1 cellular context compared by ENCODE assay signal in the genomic region with DNA sequence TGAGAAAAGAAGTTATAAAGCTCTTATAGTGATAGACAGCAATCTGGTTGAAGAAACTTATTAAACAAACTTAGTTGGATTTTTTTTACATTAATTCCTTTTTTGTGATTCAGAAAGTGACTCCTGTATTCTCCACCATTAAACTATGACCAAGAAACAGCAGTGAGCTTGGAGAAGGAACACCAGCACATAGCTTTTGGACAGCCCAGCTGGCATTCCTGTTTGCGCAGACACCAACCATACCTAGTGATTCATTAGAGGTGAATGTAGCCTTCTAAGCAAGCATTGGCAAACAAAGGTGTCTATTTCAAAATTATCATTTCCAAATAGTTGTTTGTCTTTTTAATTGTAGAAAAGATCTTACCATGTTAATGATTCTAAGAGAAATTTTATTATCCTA.
TF ChIP-seq lines count a peak whose summit lies in the region.

No MANE protein-coding gene starts in this region.

TF ChIP-seq in HepG2, 621 proteins besides CTCF, POLR2A, EP300 and RAD21 (continued from another document):
- TF ChIP-seq, protein P1, sequence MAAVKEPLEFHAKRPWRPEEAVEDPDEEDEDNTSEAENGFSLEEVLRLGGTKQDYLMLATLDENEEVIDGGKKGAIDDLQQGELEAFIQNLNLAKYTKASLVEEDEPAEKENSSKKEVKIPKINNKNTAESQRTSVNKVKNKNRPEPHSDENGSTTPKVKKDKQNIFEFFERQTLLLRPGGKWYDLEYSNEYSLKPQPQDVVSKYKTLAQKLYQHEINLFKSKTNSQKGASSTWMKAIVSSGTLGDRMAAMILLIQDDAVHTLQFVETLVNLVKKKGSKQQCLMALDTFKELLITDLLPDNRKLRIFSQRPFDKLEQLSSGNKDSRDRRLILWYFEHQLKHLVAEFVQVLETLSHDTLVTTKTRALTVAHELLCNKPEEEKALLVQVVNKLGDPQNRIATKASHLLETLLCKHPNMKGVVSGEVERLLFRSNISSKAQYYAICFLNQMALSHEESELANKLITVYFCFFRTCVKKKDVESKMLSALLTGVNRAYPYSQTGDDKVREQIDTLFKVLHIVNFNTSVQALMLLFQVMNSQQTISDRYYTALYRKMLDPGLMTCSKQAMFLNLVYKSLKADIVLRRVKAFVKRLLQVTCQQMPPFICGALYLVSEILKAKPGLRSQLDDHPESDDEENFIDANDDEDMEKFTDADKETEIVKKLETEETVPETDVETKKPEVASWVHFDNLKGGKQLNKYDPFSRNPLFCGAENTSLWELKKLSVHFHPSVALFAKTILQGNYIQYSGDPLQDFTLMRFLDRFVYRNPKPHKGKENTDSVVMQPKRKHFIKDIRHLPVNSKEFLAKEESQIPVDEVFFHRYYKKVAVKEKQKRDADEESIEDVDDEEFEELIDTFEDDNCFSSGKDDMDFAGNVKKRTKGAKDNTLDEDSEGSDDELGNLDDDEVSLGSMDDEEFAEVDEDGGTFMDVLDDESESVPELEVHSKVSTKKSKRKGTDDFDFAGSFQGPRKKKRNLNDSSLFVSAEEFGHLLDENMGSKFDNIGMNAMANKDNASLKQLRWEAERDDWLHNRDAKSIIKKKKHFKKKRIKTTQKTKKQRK (IDR thresholded peaks at IDR 0.05; ENCODE audit: low read length), result no peak
TF ChIP-seq in HepG2: peak in this region for 1.
